18 cellular contexts compared by ENCODE assay signal in the genomic region with DNA sequence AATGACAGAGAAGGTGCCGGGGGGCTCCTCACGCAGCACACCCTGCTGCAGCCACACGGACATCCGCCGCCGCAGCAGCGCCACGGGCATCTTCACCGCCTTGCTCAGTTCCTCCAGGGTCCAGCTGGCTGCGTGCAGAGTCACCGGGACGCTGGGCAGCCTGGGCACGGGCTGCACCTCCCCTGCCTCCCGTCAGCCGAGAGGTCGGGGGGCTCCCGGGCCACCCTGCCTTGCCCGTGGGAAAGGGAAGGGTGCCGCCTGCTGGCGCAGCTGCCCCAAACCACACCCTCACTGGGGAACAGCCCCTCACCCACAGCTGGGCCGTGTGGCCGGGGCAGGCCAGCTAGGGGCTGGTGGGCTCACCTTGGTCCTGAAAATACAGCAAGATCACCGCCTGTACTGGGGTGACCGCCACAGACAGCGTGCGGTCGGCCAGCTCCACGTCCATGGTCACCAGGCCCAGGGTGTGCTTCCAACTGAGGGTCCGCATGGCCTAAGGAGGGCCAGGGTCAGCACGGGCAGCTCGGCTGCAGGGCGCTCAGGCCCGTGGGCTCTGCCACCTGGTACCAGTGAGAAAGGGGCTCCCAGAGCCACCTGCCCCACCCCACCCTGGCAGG. TPM values are rescaled to one million over a fixed set of nuclear protein-coding genes. Genes with fewer than 3 reads are reported as not detected.
DNase-seq lines count a peak whose midpoint lies in the region; ATAC-seq and TF ChIP-seq lines count a peak whose summit lies in the region.
"Had no signal": no experiment of that assay in that cellular context is flagged by ENCODE, and none has a peak within 500 bp of the region (broad histone marks: within the 10 kb centered on the region; RNA-seq: fewer than 3 reads in every experiment).

No MANE protein-coding gene starts in this region.

- H3K27me3 ChIP-seq in osteoblast (ENCODE audit: insufficient read depth, low read length) (peaks cover 6% of the 10 kb centered on the region), MM.1S (replicated peaks; ENCODE audit: insufficient read depth, low read length) (peaks cover 24% of the 10 kb centered on the region)

- no peaks in the 10 kb centered on the region for H3K9me2 ChIP-seq in MM.1S (replicated peaks; ENCODE audit: insufficient read depth, low read length)

- H3K4me3 ChIP-seq in HEK293 (ENCODE audit: low read depth, low read length): no peak overlapping the region
- no peak overlapping the region for H3K4me3 ChIP-seq in cardiac fibroblast (replicated peaks in 1 of 2; ENCODE audit: low read depth in 2 of 2, low read length in 2 of 2)
- no peak overlapping the region for H3K4me3 ChIP-seq in osteoblast (ENCODE audit: insufficient read depth, low read length)
- no peak overlapping the region for H3K4me3 ChIP-seq in MM.1S (ENCODE audit: low read length)
- H3K4me3 ChIP-seq: A549, left lung, SJSA1 had no signal

- peaks cover 5% of the 10 kb centered on the region for H3K4me1 Mint-ChIP-seq in activated CD8-positive, alpha-beta T cell treated with anti-CD3 and anti-CD28 coated beads for 36 hours (ENCODE audit: low read depth)
- no peaks in the 10 kb centered on the region for H3K4me1 Mint-ChIP-seq in activated CD8-positive, alpha-beta T cell treated with anti-CD3 and anti-CD28 coated beads, Interleukin-2, amount 10 ng/mL, durations not matched to agents 7 days and 5 days (ENCODE audit: low read depth)
- H3K4me1 Mint-ChIP-seq: neural crest cell had no signal

- peaks cover 0 to 35% of the 10 kb centered on the region in 2 experiments; a peak in 2 of 3 replicates for H3K36me3 ChIP-seq in HEK293 (ENCODE audit: control insufficient read depth in 2 of 2, insufficient read depth in 1 of 2, low read length in 2 of 2)
- peaks cover 5% of the 10 kb centered on the region for H3K36me3 ChIP-seq in osteoblast (ENCODE audit: insufficient read depth, low read length)
- no peaks in the 10 kb centered on the region for H3K36me3 ChIP-seq in MM.1S (replicated peaks; ENCODE audit: insufficient read depth, low read length)

- no peaks in the 10 kb centered on the region for H3K9me3 Mint-ChIP-seq in activated CD8-positive, alpha-beta T cell treated with anti-CD3 and anti-CD28 coated beads for 36 hours
- no peaks in the 10 kb centered on the region for H3K9me3 Mint-ChIP-seq in activated CD8-positive, alpha-beta T cell treated with anti-CD3 and anti-CD28 coated beads, Interleukin-2, amount 10 ng/mL, durations not matched to agents 7 days and 5 days (ENCODE audit: insufficient read depth)
- H3K9me3 Mint-ChIP-seq: neural crest cell had no signal

- DNase-seq in activated CD8-positive, alpha-beta T cell treated with anti-CD3 and anti-CD28 coated beads for 36 hours: no peak
- DNase-seq in activated CD8-positive, alpha-beta T cell treated with anti-CD3 and anti-CD28 coated beads, Interleukin-2, amount 10 ng/mL, durations not matched to agents 7 days and 5 days: no peak
- DNase-seq in cardiac fibroblast (ENCODE audit: low read depth in 2 of 2) (no peak), osteoblast (ENCODE audit: insufficient read length, low spot score, missing footprints) (peak; percentile 93), MM.1S (no peak), HK-2 (ENCODE audit: unreplicated experiment) (no peak), HUDEP-2 (lab: John Stamatoyannopoulos, UW; ENCODE audit: unreplicated experiment in 76 of 76) (no peak)
- DNase-seq: DMS79 treated with DMSO at 0.1 percent for 48 hours, Kasumi-1, left lung, NCI-H2029, NCI-H82 had no signal

- peaks cover 12% of the 10 kb centered on the region for H4K20me1 ChIP-seq in osteoblast (ENCODE audit: insufficient read depth, low read length)
- no peaks in the 10 kb centered on the region for H4K20me1 ChIP-seq in MM.1S (ENCODE audit: insufficient read depth, low read length)

- H3K4me1 ChIP-seq in HEK293 (ENCODE audit: control insufficient read depth, insufficient read depth, low read length) (no peaks in the 10 kb centered on the region), osteoblast (ENCODE audit: insufficient read depth, low read length) (no peaks in the 10 kb centered on the region), MM.1S (ENCODE audit: low read length) (no peaks in the 10 kb centered on the region)
- H3K4me1 ChIP-seq: A549 had no signal

- POLR2A ChIA-PET in activated CD8-positive, alpha-beta T cell treated with anti-CD3 and anti-CD28 coated beads for 36 hours (lab: Charles Lee): interaction anchor here (0.8 to 3.6 kb wide), 4 partner anchors 10 to 47 kb away, joined by 3 to 28 read pairs (median 7); partner anchors contain the start of genes ANAPC2 and SSNA1
- POLR2A ChIA-PET in activated CD8-positive, alpha-beta T cell treated with anti-CD3 and anti-CD28 coated beads, Interleukin-2, amount 10 ng/mL, durations not matched to agents 7 days and 5 days (lab: Charles Lee): no interaction called here
- POLR2A ChIA-PET in HEK293 (lab: Yijun Ruan, JAX): interaction anchor here (0.8 to 3.1 kb wide), 6 partner anchors 8 to 69 kb away, joined by 3 to 20 read pairs (median 6); partner anchors contain the start of genes ANAPC2 and SSNA1

- H3K9me3 ChIP-seq in HEK293 (ENCODE audit: control insufficient read depth, insufficient read depth, low read depth, low read length) (no peaks in the 10 kb centered on the region), osteoblast (ENCODE audit: low read depth, low read length) (no peaks in the 10 kb centered on the region), MM.1S (replicated peaks; ENCODE audit: insufficient read depth, low read length) (no peaks in the 10 kb centered on the region)
- H3K9me3 ChIP-seq: A549, left lung, SJSA1 had no signal

- CTCF ChIA-PET in activated CD8-positive, alpha-beta T cell treated with anti-CD3 and anti-CD28 coated beads for 36 hours (lab: Charles Lee): interaction anchor here (1.0 to 2.2 kb wide), 8 partner anchors 9 to 129 kb away, joined by 3 to 8 read pairs (median 4); partner anchors contain the start of genes MAN1B1 and NPDC1
- CTCF ChIA-PET in activated CD8-positive, alpha-beta T cell treated with anti-CD3 and anti-CD28 coated beads, Interleukin-2, amount 10 ng/mL, durations not matched to agents 7 days and 5 days (lab: Charles Lee): interaction anchor here (1.3 to 2.0 kb wide), 3 partner anchors 12 to 129 kb away, joined by 3 to 5 read pairs (median 3); no protein-coding TSS in a partner anchor
- CTCF ChIA-PET in HEK293 (lab: Yijun Ruan, JAX): interaction anchor here (1.1 to 3.1 kb wide), 4 partner anchors 20 to 61 kb away, joined by 4 to 12 read pairs (median 6); no protein-coding TSS in a partner anchor

- H3K4me2 ChIP-seq in osteoblast (ENCODE audit: insufficient read depth, low read length): no peak overlapping the region
- no peak overlapping the region for H3K4me2 ChIP-seq in MM.1S (ENCODE audit: low read depth, low read length)
- H3K4me2 ChIP-seq: A549 had no signal

- no peak overlapping the region for H3K27ac Mint-ChIP-seq in activated CD8-positive, alpha-beta T cell treated with anti-CD3 and anti-CD28 coated beads for 36 hours
- no peak overlapping the region for H3K27ac Mint-ChIP-seq in activated CD8-positive, alpha-beta T cell treated with anti-CD3 and anti-CD28 coated beads, Interleukin-2, amount 10 ng/mL, durations not matched to agents 7 days and 5 days

- intact Hi-C loops in activated CD8-positive, alpha-beta T cell treated with anti-CD3 and anti-CD28 coated beads for 36 hours (cut with micrococcal nuclease): loop anchor here (10.0 kb wide), 1 partner anchor 51 kb away; no protein-coding TSS in a partner anchor

- H3K36me3 Mint-ChIP-seq in activated CD8-positive, alpha-beta T cell treated with anti-CD3 and anti-CD28 coated beads for 36 hours (ENCODE audit: low read depth): no peaks in the 10 kb centered on the region
- peaks cover 5% of the 10 kb centered on the region for H3K36me3 Mint-ChIP-seq in activated CD8-positive, alpha-beta T cell treated with anti-CD3 and anti-CD28 coated beads, Interleukin-2, amount 10 ng/mL, durations not matched to agents 7 days and 5 days (ENCODE audit: low read depth)

- H3K27me3 Mint-ChIP-seq in activated CD8-positive, alpha-beta T cell treated with anti-CD3 and anti-CD28 coated beads for 36 hours: peaks cover 5% of the 10 kb centered on the region
- peaks cover 17% of the 10 kb centered on the region for H3K27me3 Mint-ChIP-seq in activated CD8-positive, alpha-beta T cell treated with anti-CD3 and anti-CD28 coated beads, Interleukin-2, amount 10 ng/mL, durations not matched to agents 7 days and 5 days (ENCODE audit: low read depth)

- no peak overlapping the region for H3K4me3 Mint-ChIP-seq in activated CD8-positive, alpha-beta T cell treated with anti-CD3 and anti-CD28 coated beads for 36 hours
- H3K4me3 Mint-ChIP-seq in activated CD8-positive, alpha-beta T cell treated with anti-CD3 and anti-CD28 coated beads, Interleukin-2, amount 10 ng/mL, durations not matched to agents 7 days and 5 days: no peak overlapping the region
- H3K4me3 Mint-ChIP-seq: neural crest cell had no signal

- H3K27ac ChIP-seq in HEK293 (ENCODE audit: extremely low read depth, low read depth, low read length) (no peak overlapping the region), osteoblast (ENCODE audit: low read depth, low read length) (no peak overlapping the region), MM.1S (ENCODE audit: low read length) (no peak overlapping the region)
- H3K27ac ChIP-seq: A549, left lung, SJSA1 had no signal

- no peak overlapping the region for H3K9ac ChIP-seq in MM.1S (ENCODE audit: low read length)

- ATAC-seq in activated CD8-positive, alpha-beta T cell treated with anti-CD3 and anti-CD28 coated beads for 36 hours: peak; percentile 29
- ATAC-seq in activated CD8-positive, alpha-beta T cell treated with anti-CD3 and anti-CD28 coated beads, Interleukin-2, amount 10 ng/mL, durations not matched to agents 7 days and 5 days: no peak

- H2AFZ ChIP-seq in osteoblast (ENCODE audit: low read length): no peak overlapping the region
- no peak overlapping the region for H2AFZ ChIP-seq in MM.1S (ENCODE audit: low read length)

- H3K79me2 ChIP-seq in osteoblast (ENCODE audit: insufficient read depth, low read length): no peaks in the 10 kb centered on the region
- no peaks in the 10 kb centered on the region for H3K79me2 ChIP-seq in MM.1S (ENCODE audit: low read length)

- TF ChIP-seq CTCF in activated CD8-positive, alpha-beta T cell treated with anti-CD3 and anti-CD28 coated beads for 36 hours (IDR thresholded peaks at IDR 0.05): peak; percentile 53
- no peak for TF ChIP-seq CTCF in HEK293 (tag by site-specific recombination; IDR thresholded peaks at IDR 0.05)
- peak; percentile 2 for TF ChIP-seq CTCF in cardiac fibroblast (IDR thresholded peaks at IDR 0.05; ENCODE audit: low read depth, low read length)
- no peak for TF ChIP-seq CTCF in osteoblast (IDR thresholded peaks at IDR 0.05; ENCODE audit: extremely low read depth, low read depth, low read length)
- no peak for TF ChIP-seq CTCF in MM.1S (IDR thresholded peaks at IDR 0.05; ENCODE audit: low read length)

- H3F3A ChIP-seq in MM.1S (ENCODE audit: insufficient read depth, low read length): peaks cover 10% of the 10 kb centered on the region; the same call in 1 of the 2 replicates

RNA-seq across cellular contexts. Expression of gene TMEM210, which starts 3.6 kb away (rescaled TPM):
- total RNA-seq in activated CD8-positive, alpha-beta T cell treated with anti-CD3 and anti-CD28 coated beads for 36 hours: not detected
- under 1 TPM; 0.29 to 0.32 TPM for total RNA-seq in activated CD8-positive, alpha-beta T cell treated with anti-CD3 and anti-CD28 coated beads, Interleukin-2, amount 10 ng/mL, durations not matched to agents 7 days and 5 days
- not detected in 2 replicates for total RNA-seq in osteoblast
- total RNA-seq: glomerular endothelial cell, left lung, neural crest cell, SJSA1, ureter had no signal

RNA-seq across cellular contexts. Expression of gene LRRC26, which starts 5.6 kb away (rescaled TPM):
- total RNA-seq in activated CD8-positive, alpha-beta T cell treated with anti-CD3 and anti-CD28 coated beads for 36 hours: not detected
- total RNA-seq in activated CD8-positive, alpha-beta T cell treated with anti-CD3 and anti-CD28 coated beads, Interleukin-2, amount 10 ng/mL, durations not matched to agents 7 days and 5 days: not detected
- not detected in 2 replicates for total RNA-seq in osteoblast
- total RNA-seq: glomerular endothelial cell, SJSA1, ureter had no signal

RNA-seq across cellular contexts. Expression of gene ANAPC2, which starts 12.9 kb away (rescaled TPM):
- total RNA-seq in activated CD8-positive, alpha-beta T cell treated with anti-CD3 and anti-CD28 coated beads for 36 hours: 10 to 100 TPM; 38.6 to 39.6 TPM
- 10 to 100 TPM; 60.2 to 64.1 TPM for total RNA-seq in activated CD8-positive, alpha-beta T cell treated with anti-CD3 and anti-CD28 coated beads, Interleukin-2, amount 10 ng/mL, durations not matched to agents 7 days and 5 days
- total RNA-seq in osteoblast: 26.2 and 32.9 TPM in 2 replicates

RNA-seq across cellular contexts. Expression of gene SSNA1, which starts 13.0 kb away (rescaled TPM):
- total RNA-seq in activated CD8-positive, alpha-beta T cell treated with anti-CD3 and anti-CD28 coated beads for 36 hours: 10 to 100 TPM; 53.3 to 58.4 TPM
- 10 to 100 TPM; 88.2 to 90.0 TPM for total RNA-seq in activated CD8-positive, alpha-beta T cell treated with anti-CD3 and anti-CD28 coated beads, Interleukin-2, amount 10 ng/mL, durations not matched to agents 7 days and 5 days
- 52.5 and 59.7 TPM in 2 replicates for total RNA-seq in osteoblast

RNA-seq across cellular contexts. Expression of gene TPRN, which starts 25.1 kb away (rescaled TPM):
- 1 to 10 TPM; 5.7 to 6.6 TPM for total RNA-seq in activated CD8-positive, alpha-beta T cell treated with anti-CD3 and anti-CD28 coated beads for 36 hours
- total RNA-seq in activated CD8-positive, alpha-beta T cell treated with anti-CD3 and anti-CD28 coated beads, Interleukin-2, amount 10 ng/mL, durations not matched to agents 7 days and 5 days: 10 to 100 TPM; 10.9 to 12.0 TPM
- total RNA-seq in osteoblast: 9.7 and 10.5 TPM in 2 replicates

Comparison
In these comparisons a context has a peak if more than half of its experiments do, and no peak if none do; other contexts are left out.
1. CTCF ChIP-seq: peak in activated CD8-positive, alpha-beta T cell treated with anti-CD3 and anti-CD28 coated beads for 36 hours (single experiment) and cardiac fibroblast (single experiment); none in HEK293 (single experiment), osteoblast (single experiment) and MM.1S (single experiment).